ENCODE assay signal across 8 cellular contexts in the genomic region with DNA sequence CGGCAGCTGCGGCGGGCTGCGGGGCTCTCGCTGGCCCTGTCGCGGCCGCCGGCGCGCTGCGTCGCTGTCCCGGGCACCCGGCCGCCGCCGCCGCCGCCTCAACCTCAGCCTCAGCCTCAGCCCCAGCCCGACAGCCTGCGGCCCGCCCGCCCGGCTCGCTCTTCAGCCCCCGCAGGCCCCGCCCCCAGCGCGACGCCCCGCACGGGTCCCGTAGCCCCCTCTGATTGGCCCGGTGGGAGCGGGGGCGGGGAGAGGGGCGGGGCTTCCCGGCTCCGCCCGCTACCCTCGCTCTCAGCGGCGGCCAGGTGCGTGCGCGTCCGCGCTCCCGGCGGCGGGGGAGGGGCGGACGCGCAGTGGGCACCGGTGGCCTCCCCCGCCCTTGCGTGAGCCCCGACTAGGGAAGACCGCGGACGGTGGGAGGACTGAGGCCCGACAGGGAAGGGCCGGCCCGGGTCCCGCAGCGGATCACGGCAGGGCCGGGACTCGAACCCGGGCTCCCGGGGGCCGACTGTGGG. TPM values are rescaled to one million over a fixed set of nuclear protein-coding genes. Genes with fewer than 3 reads are reported as not detected.
DNase-seq lines count a peak whose midpoint lies in the region; ATAC-seq and TF ChIP-seq lines count a peak whose summit lies in the region.

A gene with protein sequence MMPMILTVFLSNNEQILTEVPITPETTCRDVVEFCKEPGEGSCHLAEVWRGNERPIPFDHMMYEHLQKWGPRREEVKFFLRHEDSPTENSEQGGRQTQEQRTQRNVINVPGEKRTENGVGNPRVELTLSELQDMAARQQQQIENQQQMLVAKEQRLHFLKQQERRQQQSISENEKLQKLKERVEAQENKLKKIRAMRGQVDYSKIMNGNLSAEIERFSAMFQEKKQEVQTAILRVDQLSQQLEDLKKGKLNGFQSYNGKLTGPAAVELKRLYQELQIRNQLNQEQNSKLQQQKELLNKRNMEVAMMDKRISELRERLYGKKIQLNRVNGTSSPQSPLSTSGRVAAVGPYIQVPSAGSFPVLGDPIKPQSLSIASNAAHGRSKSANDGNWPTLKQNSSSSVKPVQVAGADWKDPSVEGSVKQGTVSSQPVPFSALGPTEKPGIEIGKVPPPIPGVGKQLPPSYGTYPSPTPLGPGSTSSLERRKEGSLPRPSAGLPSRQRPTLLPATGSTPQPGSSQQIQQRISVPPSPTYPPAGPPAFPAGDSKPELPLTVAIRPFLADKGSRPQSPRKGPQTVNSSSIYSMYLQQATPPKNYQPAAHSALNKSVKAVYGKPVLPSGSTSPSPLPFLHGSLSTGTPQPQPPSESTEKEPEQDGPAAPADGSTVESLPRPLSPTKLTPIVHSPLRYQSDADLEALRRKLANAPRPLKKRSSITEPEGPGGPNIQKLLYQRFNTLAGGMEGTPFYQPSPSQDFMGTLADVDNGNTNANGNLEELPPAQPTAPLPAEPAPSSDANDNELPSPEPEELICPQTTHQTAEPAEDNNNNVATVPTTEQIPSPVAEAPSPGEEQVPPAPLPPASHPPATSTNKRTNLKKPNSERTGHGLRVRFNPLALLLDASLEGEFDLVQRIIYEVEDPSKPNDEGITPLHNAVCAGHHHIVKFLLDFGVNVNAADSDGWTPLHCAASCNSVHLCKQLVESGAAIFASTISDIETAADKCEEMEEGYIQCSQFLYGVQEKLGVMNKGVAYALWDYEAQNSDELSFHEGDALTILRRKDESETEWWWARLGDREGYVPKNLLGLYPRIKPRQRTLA (minus strand): TSS at position 137 of the 515 bp plus-strand sequence. CDS start 268 bp downstream, outside the sequence.

- H3K36me3 ChIP-seq in heart left ventricle = peaks cover 0 to 17% (median 0%) of the 10 kb centered on the region in 9 donors

- TF ChIP-seq CTCF in GM10266 (IDR thresholded peaks at IDR 0.05; ENCODE audit: control insufficient read depth, insufficient read depth, low read depth, missing control alignments) (no peak), HFFc6 (IDR thresholded peaks at IDR 0.05) (no peak), heart left ventricle (IDR thresholded peaks at IDR 0.05) (no peak), type B pancreatic cell (conservative IDR thresholded peaks at IDR 0.05) (no peak)

- POLR2A ChIA-PET in T-cell (lab: Charles Lee) = interaction anchor here in 1 of 2 donors (0.5 kb wide), 1 partner anchor 9 kb away, joined by 7 read pairs; no protein-coding TSS in a partner anchor

- H3K9me3 ChIP-seq in heart left ventricle = no peaks in the 10 kb centered on the region

- ATAC-seq in T-cell (replicated peaks in 1 of 4) = peak; percentile 95 to 99 (median 96)
- ATAC-seq in heart left ventricle = peak; percentile 93 to 96 (median 96)

- CTCF ChIA-PET in T-cell (lab: Charles Lee) = no interaction called here

- H3K9me3 Mint-ChIP-seq in HFFc6 (no peaks in the 10 kb centered on the region), T-cell (no peaks in the 10 kb centered on the region), type B pancreatic cell (no peaks in the 10 kb centered on the region)

- peaks cover 0 to 9% (median 0%) of the 10 kb centered on the region in 9 donors for H3K27me3 ChIP-seq in heart left ventricle

- H3K4me3 Mint-ChIP-seq in HFFc6 = peak within 1 kb of the TSS; percentile 89
- H3K4me3 Mint-ChIP-seq in T-cell = peak within 1 kb of the TSS; percentile 86 to 95 (median 91)
- peak within 1 kb of the TSS; percentile 90 for H3K4me3 Mint-ChIP-seq in type B pancreatic cell

- no peak within 1 kb of the TSS; the same call in 1 of the 2 replicates for H3K27ac Mint-ChIP-seq in HFFc6
- H3K27ac Mint-ChIP-seq in T-cell = peak within 1 kb of the TSS; percentile 77 to 91
- peak within 1 kb of the TSS; percentile 89 for H3K27ac Mint-ChIP-seq in type B pancreatic cell

- no peaks in the 10 kb centered on the region for H3K36me3 Mint-ChIP-seq in HFFc6 (ENCODE audit: low read depth)
- peaks cover 4% of the 10 kb centered on the region for H3K36me3 Mint-ChIP-seq in T-cell
- H3K36me3 Mint-ChIP-seq in type B pancreatic cell = no peaks in the 10 kb centered on the region

- H3K27ac ChIP-seq in adipose tissue (ENCODE audit: low read depth, low read length) (no peak within 1 kb of the TSS), heart left ventricle (peak within 1 kb of the TSS; percentile 79 to 96 (median 90))

- intact Hi-C loops in heart left ventricle (cut with DNase I) = loop anchor here in 5 of 10 donors (1.0 to 10.0 kb wide), 3 partner anchors 34 to 67 kb away; no protein-coding TSS in a partner anchor
- intact Hi-C loops in posterior cingulate gyrus (cut with DNase I) = loop anchor here (1.0 kb wide), 1 partner anchor 74 kb away; a partner anchor contains a TSS

- DNase-seq in GM10266 (ENCODE audit: extremely low spot score) (peak; percentile 100), HFFc6 (peak; percentile 61), NCI-H1048 (lab: John Stamatoyannopoulos, UW) (peak; percentile 79), T-cell (peak; percentile 78 to 97 (median 90)), heart left ventricle (peak; percentile 95 to 96 (median 95)), posterior cingulate gyrus (peak; percentile 85 to 99 (median 92)), type B pancreatic cell (ENCODE audit: extremely low spot score, unreplicated experiment) (peak; percentile 95)

- H3K27me3 Mint-ChIP-seq in HFFc6 (ENCODE audit: insufficient read depth) (peaks cover 8% of the 10 kb centered on the region), T-cell (no peaks in the 10 kb centered on the region), type B pancreatic cell (peaks cover 23% of the 10 kb centered on the region)

- TF ChIP-seq POLR2A in heart left ventricle (IDR thresholded peaks at IDR 0.05) = peak in 1 of 2 donors; percentile 67

- H3K4me1 ChIP-seq in heart left ventricle = peaks cover 0 to 45% (median 25%) of the 10 kb centered on the region in 12 donors

- H3K4me1 Mint-ChIP-seq in HFFc6 (ENCODE audit: low read depth) = peaks cover 11% of the 10 kb centered on the region
- peaks cover 18 to 20% (median 20%) of the 10 kb centered on the region in 3 donors for H3K4me1 Mint-ChIP-seq in T-cell
- peaks cover 8% of the 10 kb centered on the region for H3K4me1 Mint-ChIP-seq in type B pancreatic cell (ENCODE audit: unreplicated experiment)

- WGBS in adipose tissue, 3 donors = 0 to 1% (median 1%) methylated on average over 21 to 73 of the region's 73 CpGs
- 0 to 1% (median 1%) methylated on average over 40 to 73 of the region's 73 CpGs; no CpG with 5 or more reads in 1 of the 4 donors for WGBS in heart left ventricle, 4 donors

- H3K4me3 ChIP-seq in heart left ventricle = peak within 1 kb of the TSS; percentile 50 to 98 (median 82)

RNA-seq across cellular contexts. Expression of the gene that starts here (rescaled TPM):
- total RNA-seq in HFFc6 (2021; fragmentation: NEBNext Ultra II Directional; extraction: Animal tissue kit (Norgen Biotek cat#: 25700)) = 1 to 10 TPM; 5.1 to 6.2 (median 5.5) TPM
- total RNA-seq in T-cell (10 to 100 TPM; 23.8 to 32.4 (median 29.9) TPM), heart left ventricle (10 to 100 TPM; 59.0 to 96.2 (median 78.1) TPM), type B pancreatic cell (ENCODE audit: low replicate concordance) (20.4 and 42.0 TPM in 2 replicates)
- polyA plus RNA-seq in adipose tissue (10 to 100 TPM in 2 of 3 donors, 1 to 10 TPM in 1; 9.7 to 12.7 (median 12.6) TPM), heart left ventricle (10 to 100 TPM; 27.5 to 47.6 TPM)
